Comparison of ENCODE assay signal across 28 cellular contexts in genomic region chr11:12807621-12808020, GRCh38.
DNase-seq lines count a peak whose midpoint lies in the region; ATAC-seq and TF ChIP-seq lines count a peak whose summit lies in the region.
"Had no signal": no experiment of that assay in that cellular context is flagged by ENCODE, and none has a peak within 500 bp of the region (broad histone marks: within the 10 kb centered on the region; RNA-seq: fewer than 3 reads in every experiment).

No MANE protein-coding gene starts in this region.

- no peak for TF ChIP-seq CTCF in SK-N-SH (IDR thresholded peaks at IDR 0.05)
- TF ChIP-seq CTCF in lower lobe of right lung (IDR thresholded peaks at IDR 0.05) = no peak
- no peak for TF ChIP-seq CTCF in upper lobe of left lung (IDR thresholded peaks at IDR 0.05)
- no peak for TF ChIP-seq CTCF in adrenal gland (IDR thresholded peaks at IDR 0.05)

- H3K4me1 ChIP-seq in SK-N-SH (ENCODE audit: control insufficient read depth in 1 of 2, insufficient read depth in 2 of 2, low read depth in 1 of 2, low read length in 1 of 2) = peaks cover 37 to 83% of the 10 kb centered on the region in 2 experiments
- peaks cover 34% of the 10 kb centered on the region for H3K4me1 ChIP-seq in lower lobe of right lung
- H3K4me1 ChIP-seq in upper lobe of left lung = peaks cover 11 to 39% (median 24%) of the 10 kb centered on the region in 4 donors
- H3K4me1 ChIP-seq in adrenal gland (replicated peaks in 1 of 2) = peaks cover 0 to 12% of the 10 kb centered on the region in 2 donors

- H3K79me2 ChIP-seq in SK-N-SH (ENCODE audit: insufficient read depth) = peaks cover 100% of the 10 kb centered on the region

- no peak overlapping the region for H3K4me3 ChIP-seq in SK-N-SH (ENCODE audit: low read depth in 2 of 2, low read length in 1 of 2)
- no peak overlapping the region for H3K4me3 ChIP-seq in lower lobe of right lung
- no peak overlapping the region for H3K4me3 ChIP-seq in upper lobe of left lung
- no peak overlapping the region for H3K4me3 ChIP-seq in adrenal gland
- H3K4me3 ChIP-seq: tibial artery had no signal

- H3K27me3 ChIP-seq in SK-N-SH (ENCODE audit: insufficient read depth) = no peaks in the 10 kb centered on the region
- H3K27me3 ChIP-seq in lower lobe of right lung (ENCODE audit: low read depth) = no peaks in the 10 kb centered on the region
- H3K27me3 ChIP-seq in upper lobe of left lung = no peaks in the 10 kb centered on the region
- H3K27me3 ChIP-seq in adrenal gland = no peaks in the 10 kb centered on the region
- H3K27me3 ChIP-seq: brain microvascular endothelial cell, tibial artery had no signal

- TF ChIP-seq RAD21 in SK-N-SH (IDR thresholded peaks at IDR 0.05; ENCODE audit: low read length) = no peak

- no peak overlapping the region for H2AFZ ChIP-seq in SK-N-SH (ENCODE audit: low read depth)

- POLR2A ChIA-PET in SK-N-SH (lab: Yijun Ruan, JAX) = no interaction called here

- no peak for TF ChIP-seq POLR2A in upper lobe of left lung (IDR thresholded peaks at IDR 0.05)
- no peak for TF ChIP-seq POLR2A in adrenal gland (IDR thresholded peaks at IDR 0.05)

- ATAC-seq in SK-N-SH treated with all-trans-retinoic acid at 6 μM for 48 hours (no peak), lower lobe of right lung (peak; percentile 43 to 50), upper lobe of left lung (ENCODE audit: low FRiP score in 2 of 2) (no peak)
- ATAC-seq: activated CD4-positive, CD25-positive, alpha-beta regulatory T cell treated with anti-CD3 and anti-CD28 coated beads, Interleukin-2, amount 50 U/mL, for 24 hours; activated CD8-positive, alpha-beta T cell treated with anti-CD3 and anti-CD28 coated beads for 36 hours; sciatic nerve; stimulated activated naive CD8-positive, alpha-beta T cell treated with anti-CD3 and anti-CD28 coated beads, Interleukin-15, amount 100 ng/mL, for 72 hours had no signal

- H3K4me2 ChIP-seq in SK-N-SH = no peak overlapping the region

- no peak overlapping the region for H3K9ac ChIP-seq in SK-N-SH

- no peak for DNase-seq in SK-N-SH
- peak; percentile 22 for DNase-seq in NCI-H82 treated with DMSO at 0.1 percent for 48 hours (lab: John Stamatoyannopoulos, UW; ENCODE audit: unreplicated experiment)
- no peak for DNase-seq in lower lobe of right lung
- peak in 1 of 2 donors; percentile 87 for DNase-seq in upper lobe of left lung
- DNase-seq in NCI-H1694 treated with DMSO at 0.1 percent for 48 hours (lab: John Stamatoyannopoulos, UW) = no peak
- no peak for DNase-seq in adrenal gland
- no peak for DNase-seq in A172 (ENCODE audit: low spot score)
- DNase-seq: 8988T; activated CD8-positive, alpha-beta T cell treated with anti-CD3 and anti-CD28 coated beads for 36 hours; activated effector memory CD4-positive, alpha-beta T cell treated with Interleukin-2 at 50 U/mL for 16 hours; activated T-cell treated with anti-CD3 and anti-CD28 coated beads for 4 hours; brain microvascular endothelial cell; CD8-positive, alpha-beta memory T cell; DMS79; effector CD8-positive, alpha-beta T cell; erythroblast; foreskin fibroblast; GF-D8; NCI-H1092; NCI-H187 treated with DMSO at 0.1 percent for 48 hours; PC-3; posterior cingulate gyrus; SHP77 treated with DMSO at 0.1 percent for 48 hours; stimulated activated naive CD8-positive, alpha-beta T cell treated with anti-CD3 and anti-CD28 coated beads, Interleukin-15, amount 100 ng/mL, for 72 hours; tibial artery had no signal

- peaks cover 12% of the 10 kb centered on the region for H3F3A ChIP-seq in SK-N-SH (replicated peaks; ENCODE audit: insufficient read depth)

- peaks cover 0 to 3% of the 10 kb centered on the region in 2 experiments for H3K36me3 ChIP-seq in SK-N-SH (replicated peaks in 1 of 2; ENCODE audit: control insufficient read depth in 1 of 2, insufficient read depth in 2 of 2, low read length in 1 of 2)
- no peaks in the 10 kb centered on the region for H3K36me3 ChIP-seq in lower lobe of right lung
- no peaks in the 10 kb centered on the region for H3K36me3 ChIP-seq in upper lobe of left lung
- no peaks in the 10 kb centered on the region for H3K36me3 ChIP-seq in adrenal gland (replicated peaks in 1 of 2)
- H3K36me3 ChIP-seq: tibial artery had no signal

- TF ChIP-seq EP300 in SK-N-SH (IDR thresholded peaks at IDR 0.05; ENCODE audit: borderline replicate concordance in 1 of 2, low read depth in 1 of 2, low read length in 1 of 2) = no peak
- peak in 1 of 4 donors; percentile 59 for TF ChIP-seq EP300 in upper lobe of left lung (IDR thresholded peaks at IDR 0.05)

- intact Hi-C loops in lower lobe of right lung (cut with DNase I) = loop anchor here (10.0 kb wide), 1 partner anchor 133 kb away; the partner anchor contains the start of gene TEAD1
- intact Hi-C loops in adrenal gland (cut with DNase I) = no loop called here

- peak overlapping the region; percentile 39 to 56; a peak in 2 of 4 replicates for H3K27ac ChIP-seq in SK-N-SH (ENCODE audit: low read depth in 2 of 2, low read length in 1 of 2)
- no peak overlapping the region for H3K27ac ChIP-seq in lower lobe of right lung
- peak overlapping the region in 3 of 4 donors; percentile 23 to 61 (median 45) for H3K27ac ChIP-seq in upper lobe of left lung
- H3K27ac ChIP-seq in adrenal gland = no peak overlapping the region
- H3K27ac ChIP-seq: tibial artery had no signal

- H3K9me3 ChIP-seq in SK-N-SH (no peaks in the 10 kb centered on the region), lower lobe of right lung (no peaks in the 10 kb centered on the region), upper lobe of left lung (no peaks in the 10 kb centered on the region), adrenal gland (replicated peaks in 1 of 3) (no peaks in the 10 kb centered on the region)
- H3K9me3 ChIP-seq: tibial artery had no signal

- peaks cover 68% of the 10 kb centered on the region for H4K20me1 ChIP-seq in SK-N-SH (ENCODE audit: insufficient read depth)

- WGBS in SK-N-SH (ENCODE audit: low lambda C conversion rate) = 97% methylated on average over 6 of the region's 6 CpGs
- 68 to 73% methylated on average over 6 of the region's 6 CpGs for WGBS in upper lobe of left lung, 2 donors
- 94 to 98% (median 95%) methylated on average over 6 of the region's 6 CpGs for WGBS in adrenal gland, 4 donors

- CTCF ChIA-PET in SK-N-SH (lab: Yijun Ruan, JAX) = interaction anchor here (0.9 to 2.0 kb wide), 2 partner anchors 43 to 81 kb away, joined by 4 to 5 read pairs; no protein-coding TSS in a partner anchor

- no peaks in the 10 kb centered on the region for H3K9me2 ChIP-seq in SK-N-SH

TF ChIP-seq in SK-N-SH, 30 proteins besides CTCF, POLR2A, EP300 and RAD21 (continues in another document):
- TF ChIP-seq TEAD4 (IDR thresholded peaks at IDR 0.05; ENCODE audit: borderline replicate concordance, insufficient read depth) = no peak
- TF ChIP-seq YY1 (IDR thresholded peaks at IDR 0.05; ENCODE audit: low read depth) = no peak
- TF ChIP-seq RXRA (IDR thresholded peaks at IDR 0.05; ENCODE audit: borderline replicate concordance, low read depth) = no peak
- no peak for TF ChIP-seq JUND (IDR thresholded peaks at IDR 0.05)

TF ChIP-seq in SK-N-SH treated with all-trans-retinoic acid at 6 μM for 48 hours, 23 proteins besides CTCF, POLR2A, EP300 and RAD21 (continues in another document):
- TF ChIP-seq PPARA (CRISPR knock-in tag; IDR thresholded peaks at IDR 0.05; ENCODE audit: borderline replicate concordance) = no peak
- TF ChIP-seq, protein P1, sequence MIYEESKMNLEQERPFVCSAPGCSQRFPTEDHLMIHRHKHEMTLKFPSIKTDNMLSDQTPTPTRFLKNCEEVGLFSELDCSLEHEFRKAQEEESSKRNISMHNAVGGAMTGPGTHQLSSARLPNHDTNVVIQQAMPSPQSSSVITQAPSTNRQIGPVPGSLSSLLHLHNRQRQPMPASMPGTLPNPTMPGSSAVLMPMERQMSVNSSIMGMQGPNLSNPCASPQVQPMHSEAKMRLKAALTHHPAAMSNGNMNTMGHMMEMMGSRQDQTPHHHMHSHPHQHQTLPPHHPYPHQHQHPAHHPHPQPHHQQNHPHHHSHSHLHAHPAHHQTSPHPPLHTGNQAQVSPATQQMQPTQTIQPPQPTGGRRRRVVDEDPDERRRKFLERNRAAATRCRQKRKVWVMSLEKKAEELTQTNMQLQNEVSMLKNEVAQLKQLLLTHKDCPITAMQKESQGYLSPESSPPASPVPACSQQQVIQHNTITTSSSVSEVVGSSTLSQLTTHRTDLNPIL (CRISPR knock-in tag; IDR thresholded peaks at IDR 0.05; ENCODE audit: low read depth) = no peak
- TF ChIP-seq BACH2 (CRISPR knock-in tag; IDR thresholded peaks at IDR 0.05; ENCODE audit: borderline replicate concordance) = no peak
- TF ChIP-seq ZNF565 (CRISPR knock-in tag; conservative IDR thresholded peaks at IDR 0.05; ENCODE audit: low read depth) = no peak
- no peak for TF ChIP-seq ZNF8 (CRISPR knock-in tag; IDR thresholded peaks at IDR 0.05)
- no peak for TF ChIP-seq RARB (CRISPR knock-in tag; IDR thresholded peaks at IDR 0.05)
- no peak for TF ChIP-seq GLIS3 (CRISPR knock-in tag; IDR thresholded peaks at IDR 0.05)
- no peak for TF ChIP-seq OSR1 (CRISPR knock-in tag; IDR thresholded peaks at IDR 0.05)
- TF ChIP-seq, protein P2, sequence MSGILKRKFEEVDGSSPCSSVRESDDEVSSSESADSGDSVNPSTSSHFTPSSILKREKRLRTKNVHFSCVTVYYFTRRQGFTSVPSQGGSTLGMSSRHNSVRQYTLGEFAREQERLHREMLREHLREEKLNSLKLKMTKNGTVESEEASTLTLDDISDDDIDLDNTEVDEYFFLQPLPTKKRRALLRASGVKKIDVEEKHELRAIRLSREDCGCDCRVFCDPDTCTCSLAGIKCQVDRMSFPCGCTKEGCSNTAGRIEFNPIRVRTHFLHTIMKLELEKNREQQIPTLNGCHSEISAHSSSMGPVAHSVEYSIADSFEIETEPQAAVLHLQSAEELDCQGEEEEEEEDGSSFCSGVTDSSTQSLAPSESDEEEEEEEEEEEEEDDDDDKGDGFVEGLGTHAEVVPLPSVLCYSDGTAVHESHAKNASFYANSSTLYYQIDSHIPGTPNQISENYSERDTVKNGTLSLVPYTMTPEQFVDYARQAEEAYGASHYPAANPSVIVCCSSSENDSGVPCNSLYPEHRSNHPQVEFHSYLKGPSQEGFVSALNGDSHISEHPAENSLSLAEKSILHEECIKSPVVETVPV (CRISPR knock-in tag; IDR thresholded peaks at IDR 0.05) = no peak
- no peak for TF ChIP-seq ZFP3 (CRISPR knock-in tag; IDR thresholded peaks at IDR 0.05)
- no peak for TF ChIP-seq ESRRG (CRISPR knock-in tag; IDR thresholded peaks at IDR 0.05)
- no peak for TF ChIP-seq ZC3H10 (CRISPR knock-in tag; IDR thresholded peaks at IDR 0.05)
- no peak for TF ChIP-seq ZNF70 (CRISPR knock-in tag; IDR thresholded peaks at IDR 0.05)
- no peak for TF ChIP-seq TCF4 (CRISPR knock-in tag; IDR thresholded peaks at IDR 0.05; ENCODE audit: borderline replicate concordance)

Comparison
In these comparisons a context has a peak if more than half of its experiments do, and no peak if none do; other contexts are left out.
1. H3K27ac ChIP-seq: peak in SK-N-SH (2 of 2) and upper lobe of left lung (3 of 4); none in lower lobe of right lung (single experiment) and adrenal gland (0 of 5).
2. ATAC-seq: peak in lower lobe of right lung (2 of 2); none in SK-N-SH treated with all-trans-retinoic acid at 6 μM for 48 hours (single experiment) and upper lobe of left lung (0 of 2).